Comparison of ENCODE assay signal across 2 cellular contexts in genomic region chr14:74567646-74568379, GRCh38.
TF ChIP-seq lines count a peak whose summit lies in the region.

No MANE protein-coding gene starts in this region.

TF ChIP-seq in IMR-90, 13 proteins besides CTCF, POLR2A, EP300 and RAD21:
- TF ChIP-seq BHLHE40 (IDR thresholded peaks at IDR 0.05; ENCODE audit: low read depth, low read length) (no peak), MAZ (IDR thresholded peaks at IDR 0.05; ENCODE audit: borderline replicate concordance, low read depth, low read length) (no peak), USF2 (IDR thresholded peaks at IDR 0.05; ENCODE audit: low read depth, low read length) (no peak)

TF ChIP-seq in H1, 55 proteins besides CTCF, POLR2A, EP300 and RAD21:
- TF ChIP-seq ZNF274 (IDR thresholded peaks at IDR 0.05; ENCODE audit: borderline replicate concordance, extremely low read depth, low read length) (no peak), YY1 (IDR thresholded peaks at IDR 0.05; ENCODE audit: low read depth, low read length) (no peak), TAF1 (IDR thresholded peaks at IDR 0.05; ENCODE audit: low read depth, low read length) (no peak), SIRT6 (IDR thresholded peaks at IDR 0.05; ENCODE audit: low read length) (no peak), KDM1A (IDR thresholded peaks at IDR 0.05; ENCODE audit: borderline replicate concordance, low read length) (no peak), TCF12 (IDR thresholded peaks at IDR 0.05; ENCODE audit: low read depth, low read length) (no peak), USF2 (IDR thresholded peaks at IDR 0.05; ENCODE audit: low read length) (no peak), MAFK (IDR thresholded peaks at IDR 0.05; ENCODE audit: low read depth, low read length) (no peak), GTF2F1 (IDR thresholded peaks at IDR 0.05; ENCODE audit: borderline replicate concordance, low read depth, low read length) (no peak), SIX5 (IDR thresholded peaks at IDR 0.05; ENCODE audit: low read depth, low read length) (no peak), RNF2 (IDR thresholded peaks at IDR 0.05; ENCODE audit: borderline replicate concordance, low read depth, low read length, missing control alignments, poor library complexity, severe bottlenecking) (no peak), CHD1 (IDR thresholded peaks at IDR 0.05; ENCODE audit: low read depth, low read length) (no peak), HDAC6 (IDR thresholded peaks at IDR 0.05; ENCODE audit: low read depth, low read length) (no peak), BACH1 (IDR thresholded peaks at IDR 0.05; ENCODE audit: low read length) (no peak), RBBP5 (IDR thresholded peaks at IDR 0.05; ENCODE audit: borderline replicate concordance, low read depth, low read length) (no peak), EZH2 (IDR thresholded peaks at IDR 0.05; ENCODE audit: low read depth, low read length, severe bottlenecking) (no peak), RXRA (IDR thresholded peaks at IDR 0.05; ENCODE audit: insufficient read depth, low read depth, low read length) (no peak), CBX5 (IDR thresholded peaks at IDR 0.05; ENCODE audit: low read depth, low read length) (no peak), SP4 (IDR thresholded peaks at IDR 0.05; ENCODE audit: low read length) (no peak), JUN (IDR thresholded peaks at IDR 0.05; ENCODE audit: low read depth, low read length) (no peak)
